ENCODE assay signal across 8 cellular contexts in the genomic region with DNA sequence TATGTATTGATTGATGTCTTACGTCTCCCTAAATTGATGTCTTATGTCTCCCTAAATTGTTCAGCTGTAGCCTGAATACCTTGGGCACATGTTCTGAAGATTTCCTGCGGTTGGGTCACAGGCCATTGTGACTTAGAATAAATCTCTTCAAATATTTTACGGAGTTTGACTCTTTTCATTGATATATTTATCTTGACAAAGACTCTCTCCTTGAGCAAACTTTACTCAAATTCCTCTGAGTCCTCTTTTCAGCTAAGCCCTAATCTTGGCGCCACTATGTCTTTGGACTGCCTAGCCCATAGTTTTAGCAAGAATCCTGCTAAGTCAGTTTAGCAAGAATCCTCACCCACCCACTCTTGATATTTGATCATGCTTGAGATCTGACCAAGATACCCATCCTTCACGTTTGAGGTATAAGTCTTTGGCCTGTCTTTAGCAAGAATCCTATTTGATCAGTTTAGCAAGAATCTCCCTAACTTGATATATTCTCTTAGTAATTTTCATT.
"Had no signal": no experiment of that assay in that cellular context is flagged by ENCODE, and none has a peak within 500 bp of the region (broad histone marks: within the 10 kb centered on the region; RNA-seq: fewer than 3 reads in every experiment).

No MANE protein-coding gene starts in this region.

- H3K4me3 ChIP-seq: GM23338 had no signal

- ATAC-seq: GM23338, HCT116, HepG2 had no signal

- H3K36me3 Mint-ChIP-seq: IgD-negative memory B cell had no signal

- H3K4me3 Mint-ChIP-seq: GM23338, H9, HFFc6, IgD-negative memory B cell had no signal

- H3K9me3 Mint-ChIP-seq: HFFc6 had no signal

- H3K27ac ChIP-seq: HL-60 had no signal

- H2AFZ ChIP-seq: GM23338 had no signal

- H3K4me2 ChIP-seq: GM23338 had no signal

- DNase-seq: H9, HFFc6, KBM-7 had no signal

- H3K27ac Mint-ChIP-seq: GM23338, H9, HFFc6, IgD-negative memory B cell had no signal
